Comparison of ENCODE assay signal across 10 cellular contexts in the genomic region with DNA sequence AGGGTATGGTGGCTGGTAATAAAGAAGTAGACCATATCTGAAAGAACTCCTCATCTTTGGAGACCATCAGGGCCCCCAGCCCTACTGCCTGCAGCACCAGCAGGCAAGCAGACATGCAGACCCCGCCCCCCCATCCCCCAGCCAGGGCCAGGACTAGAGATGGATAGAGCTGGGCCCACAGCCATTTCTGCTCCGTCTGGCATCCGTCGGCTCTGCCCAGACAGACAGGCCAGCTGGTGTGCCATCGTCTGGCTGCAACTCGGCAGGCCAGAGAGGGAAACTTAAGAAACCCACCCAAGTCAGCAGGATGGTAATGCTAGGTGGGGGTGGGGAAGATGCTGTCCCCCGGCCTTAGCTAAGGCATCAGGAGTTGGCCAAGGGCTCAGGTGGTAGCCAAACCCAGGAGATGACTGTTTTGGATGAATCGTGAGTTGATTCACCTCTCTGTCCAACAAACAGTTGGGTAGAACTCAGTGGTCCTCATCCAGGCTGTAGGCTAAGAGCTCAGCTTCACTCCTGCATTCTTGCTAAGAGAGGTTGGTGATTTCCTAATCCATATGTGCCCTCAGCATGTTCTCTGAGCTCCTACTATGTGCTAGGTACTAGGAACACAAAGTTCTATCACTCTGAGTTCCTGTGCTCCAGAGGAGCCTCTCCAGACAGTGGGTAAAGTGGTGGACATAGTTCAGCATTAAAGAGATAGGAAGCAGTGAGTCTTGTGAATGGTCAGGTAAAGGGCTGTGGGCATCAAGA. TPM values are rescaled to one million over a fixed set of nuclear protein-coding genes. Genes with fewer than 3 reads are reported as not detected.
DNase-seq lines count a peak whose midpoint lies in the region; ATAC-seq, FAIRE-seq and TF ChIP-seq lines count a peak whose summit lies in the region.
"Had no signal": no experiment of that assay in that cellular context is flagged by ENCODE, and none has a peak within 500 bp of the region (broad histone marks: within the 10 kb centered on the region; RNA-seq: fewer than 3 reads in every experiment).

No MANE protein-coding gene starts in this region.

- no peak for ATAC-seq in HG02610 (IDR thresholded peaks at IDR 0.05; ENCODE audit: unreplicated experiment)

- H2BK120ac ChIP-seq in H9 (ENCODE audit: low read depth, low read length, poor library complexity, severe bottlenecking): no peak overlapping the region

- no peak overlapping the region for H2BK12ac ChIP-seq in H9 (ENCODE audit: insufficient read length, low read depth, low read length)

- no peak overlapping the region for H4K91ac ChIP-seq in H9 (ENCODE audit: insufficient read length, low read depth, low read length)

- no peak overlapping the region for H3T11ph ChIP-seq in H9 (ENCODE audit: low read length)

- no peak overlapping the region for H4K5ac ChIP-seq in H9 (ENCODE audit: insufficient read length, low read depth, low read length)

- H3K4me1 ChIP-seq in H9 (ENCODE audit: insufficient read depth, low read length): peaks cover 9% of the 10 kb centered on the region; the same call in 1 of the 2 replicates
- H3K4me1 ChIP-seq in astrocyte (ENCODE audit: insufficient read depth, low read length): peaks cover 34% of the 10 kb centered on the region
- H3K4me1 ChIP-seq in smooth muscle cell (ENCODE audit: low read depth): peaks cover 24% of the 10 kb centered on the region
- peaks cover 27% of the 10 kb centered on the region for H3K4me1 ChIP-seq in SJCRH30

- H3K27me3 Mint-ChIP-seq in H9 (ENCODE audit: low read depth) (no peaks in the 10 kb centered on the region), astrocyte (ENCODE audit: low read depth, unreplicated experiment) (peaks cover 2% of the 10 kb centered on the region)

- FAIRE-seq in astrocyte (lab: Jason Lieb, UNC): no peak

- H4K20me1 ChIP-seq in H9 (ENCODE audit: control insufficient read depth, insufficient read depth, insufficient read length) (peaks cover 2% of the 10 kb centered on the region), astrocyte (ENCODE audit: insufficient read depth, low read length) (no peaks in the 10 kb centered on the region), smooth muscle cell (ENCODE audit: low read depth) (no peaks in the 10 kb centered on the region)

- H3K27ac ChIP-seq in H9 (ENCODE audit: insufficient read length, low read depth, low read length) (no peak overlapping the region), astrocyte (ENCODE audit: low read depth, low read length) (peak overlapping the region; percentile 94), layer of hippocampus (ENCODE audit: low read depth, low read length) (peak overlapping the region; percentile 69), smooth muscle cell (ENCODE audit: low read depth) (peak overlapping the region; percentile 97), SJCRH30 (no peak overlapping the region)

- no peaks in the 10 kb centered on the region for H3K36me3 ChIP-seq in astrocyte (ENCODE audit: insufficient read depth, low read length)
- no peaks in the 10 kb centered on the region for H3K36me3 ChIP-seq in smooth muscle cell (ENCODE audit: low read depth)
- H3K36me3 ChIP-seq in SJCRH30: no peaks in the 10 kb centered on the region
- no peaks in the 10 kb centered on the region; the same call in none of the 2 replicates for H3K36me3 ChIP-seq in H7 (replicated peaks; ENCODE audit: control insufficient read depth, insufficient read depth, low read length)

- H3K36me3 Mint-ChIP-seq in H9 (ENCODE audit: insufficient read depth in 1 of 3, low read depth in 3 of 3) (peaks cover 4 to 9% (median 5%) of the 10 kb centered on the region in 3 experiments; a peak in 4 of 7 replicates), astrocyte (ENCODE audit: low read depth, unreplicated experiment) (peaks cover 5% of the 10 kb centered on the region)

- H3K4me3 ChIP-seq in astrocyte (ENCODE audit: insufficient read depth, low read depth, low read length) (peak overlapping the region; percentile 30), smooth muscle cell (no peak overlapping the region), SJCRH30 (no peak overlapping the region), H7 (ENCODE audit: insufficient read depth, low read depth, low read length) (no peak overlapping the region)

- H2AFZ ChIP-seq in H9 (ENCODE audit: low read length): no peak overlapping the region
- peak overlapping the region; percentile 78 for H2AFZ ChIP-seq in astrocyte (ENCODE audit: low read depth, low read length)
- peak overlapping the region; percentile 31 for H2AFZ ChIP-seq in smooth muscle cell (ENCODE audit: low read depth)

- H3K79me2 ChIP-seq in H9 (ENCODE audit: insufficient read depth, low read length) (no peaks in the 10 kb centered on the region), astrocyte (ENCODE audit: insufficient read depth, low read length) (no peaks in the 10 kb centered on the region), smooth muscle cell (ENCODE audit: low read depth) (no peaks in the 10 kb centered on the region)

- H3K9me3 Mint-ChIP-seq in H9 (no peaks in the 10 kb centered on the region), astrocyte (ENCODE audit: unreplicated experiment) (no peaks in the 10 kb centered on the region)

- H2BK20ac ChIP-seq in H9 (ENCODE audit: low read depth, low read length, poor library complexity, severe bottlenecking): no peak overlapping the region

- H3K18ac ChIP-seq in H9 (ENCODE audit: insufficient read length, low read depth, low read length): no peak overlapping the region

- H2BK15ac ChIP-seq in H9 (ENCODE audit: low read depth, low read length): no peak overlapping the region

- H2AK5ac ChIP-seq in H9 (ENCODE audit: insufficient read length, low read length): no peak overlapping the region

- H3K56ac ChIP-seq in H9 (ENCODE audit: insufficient read length, low read depth, low read length): no peak overlapping the region

- H3K23me2 ChIP-seq in H9 (ENCODE audit: insufficient read length, low read depth, low read length, poor library complexity, severe bottlenecking): no peaks in the 10 kb centered on the region

- H3K27ac Mint-ChIP-seq in H9: peak overlapping the region; percentile 40 to 65 (median 60); a peak in 6 of 7 replicates
- H3K27ac Mint-ChIP-seq in astrocyte (ENCODE audit: unreplicated experiment): peak overlapping the region; percentile 97

- no peaks in the 10 kb centered on the region for H3K9me3 ChIP-seq in H9 (ENCODE audit: control insufficient read depth, low read depth, low read length)
- no peaks in the 10 kb centered on the region for H3K9me3 ChIP-seq in astrocyte (ENCODE audit: insufficient read depth, low read depth, low read length)
- no peaks in the 10 kb centered on the region for H3K9me3 ChIP-seq in smooth muscle cell (replicated peaks; ENCODE audit: low read depth)
- no peaks in the 10 kb centered on the region for H3K9me3 ChIP-seq in SJCRH30 (replicated peaks)

- H3F3A ChIP-seq in smooth muscle cell (ENCODE audit: low read depth): peaks cover 5% of the 10 kb centered on the region

- TF ChIP-seq CTCF in H9 (conservative IDR thresholded peaks at IDR 0.05) (no peak), astrocyte (IDR thresholded peaks at IDR 0.05; ENCODE audit: insufficient read depth, low read depth, low read length) (no peak), smooth muscle cell (IDR thresholded peaks at IDR 0.05; ENCODE audit: borderline replicate concordance, insufficient read depth, poor library complexity, severe bottlenecking) (no peak)

- H2BK5ac ChIP-seq in H9 (ENCODE audit: insufficient read length, low read length): no peak overlapping the region

- no peak for DNase-seq in H9
- DNase-seq in astrocyte (ENCODE audit: low read depth): no peak
- no peak for DNase-seq in smooth muscle cell (lab: John Stamatoyannopoulos, UW; ENCODE audit: unreplicated experiment)
- DNase-seq in SJCRH30: no peak
- no peak for DNase-seq in GF-D8 (lab: John Stamatoyannopoulos, UW)
- DNase-seq in H7: no peak
- DNase-seq: erythroblast, NCI-H1105 had no signal

- H4K8ac ChIP-seq in H9 (replicated peaks; ENCODE audit: insufficient read length, low read depth, low read length): no peak overlapping the region

- H3K79me1 ChIP-seq in H9 (ENCODE audit: insufficient read depth, low read depth, low read length, poor library complexity, severe bottlenecking): no peaks in the 10 kb centered on the region

- no peak overlapping the region for H3K14ac ChIP-seq in H9 (ENCODE audit: insufficient read depth, low read length)

- H3K4me3 Mint-ChIP-seq in H9: no peak overlapping the region
- H3K4me3 Mint-ChIP-seq in astrocyte (ENCODE audit: unreplicated experiment): peak overlapping the region; percentile 61

- no peak overlapping the region for H3K4ac ChIP-seq in H9 (ENCODE audit: low read depth, low read length)

- WGBS in H9 (ENCODE audit: extremely low coverage, insufficient read length, low lambda C conversion rate): no CpG with 5 or more reads among the region's 8 CpGs
- 79% methylated on average over 8 of the region's 8 CpGs for WGBS in smooth muscle cell (ENCODE audit: low lambda C conversion rate)

- H3K9ac ChIP-seq in H9 (ENCODE audit: extremely low read depth, insufficient read length, low read length) (no peak overlapping the region), astrocyte (ENCODE audit: low read length) (peak overlapping the region; percentile 75), smooth muscle cell (ENCODE audit: low read depth) (peak overlapping the region; percentile 66)

- peaks cover 29 to 39% of the 10 kb centered on the region in 2 experiments for H3K4me1 Mint-ChIP-seq in H9
- H3K4me1 Mint-ChIP-seq in astrocyte (ENCODE audit: low read depth, unreplicated experiment): peaks cover 42% of the 10 kb centered on the region

- H3K23ac ChIP-seq in H9 (ENCODE audit: insufficient read length, low read depth, low read length): no peak overlapping the region

- H3K27me3 ChIP-seq in H9 (ENCODE audit: insufficient read depth, low read length): no peaks in the 10 kb centered on the region
- no peaks in the 10 kb centered on the region for H3K27me3 ChIP-seq in astrocyte (ENCODE audit: insufficient read depth, low read length)
- no peaks in the 10 kb centered on the region for H3K27me3 ChIP-seq in layer of hippocampus (ENCODE audit: control insufficient read depth, insufficient read depth, low read length)
- H3K27me3 ChIP-seq in smooth muscle cell (ENCODE audit: low read depth): no peaks in the 10 kb centered on the region
- no peaks in the 10 kb centered on the region for H3K27me3 ChIP-seq in SJCRH30
- H3K27me3 ChIP-seq in H7 (ENCODE audit: control insufficient read depth, insufficient read depth, low read length): no peaks in the 10 kb centered on the region

- H3K4me2 ChIP-seq in H9 (ENCODE audit: insufficient read depth, insufficient read length, low read length) (no peak overlapping the region), astrocyte (ENCODE audit: low read length) (peak overlapping the region; percentile 79), smooth muscle cell (peak overlapping the region; percentile 77)

RNA-seq across cellular contexts. Expression of a gene that starts 23.2 kb away (rescaled TPM):
- total RNA-seq in H9 (2021) (36.8 and 37.0 TPM in 2 replicates), astrocyte (43.8 and 46.0 TPM in 2 replicates), smooth muscle cell (23.6 and 28.0 TPM in 2 replicates)
- polyA plus RNA-seq in smooth muscle cell: 49.3 and 60.7 TPM in 2 replicates
- 26.0 and 26.1 TPM in 2 replicates for total RNA-seq in SJCRH30 (2014; rRNA removed; shearing (Covaris generic))
- total RNA-seq in H7 (2014; rRNA removed; shearing (Covaris generic)): 41.0 and 53.4 TPM in 2 replicates

RNA-seq across cellular contexts. Expression of a gene that starts 43.0 kb away (rescaled TPM):
- total RNA-seq in H9 (2021): 12.0 and 13.0 TPM in 2 replicates
- 10.7 and 12.2 TPM in 2 replicates for total RNA-seq in astrocyte
- 15.2 and 16.5 TPM in 2 replicates for total RNA-seq in smooth muscle cell
- polyA plus RNA-seq in smooth muscle cell: 14.2 and 48.1 TPM in 2 replicates
- 0.20 and 0.47 TPM in 2 replicates for total RNA-seq in SJCRH30 (2014; rRNA removed; shearing (Covaris generic))
- total RNA-seq in H7 (2014; rRNA removed; shearing (Covaris generic)): 5.6 and 6.4 TPM in 2 replicates

Comparison
In these comparisons a context has a peak if more than half of its experiments do, and no peak if none do; other contexts are left out.
1. H3K27ac ChIP-seq: peak in astrocyte (single experiment), layer of hippocampus (single experiment) and smooth muscle cell (single experiment); none in H9 (single experiment) and SJCRH30 (single experiment).